8 cellular contexts compared by ENCODE assay signal in genomic region chr2:131527131-131528001, GRCh38. TPM values are rescaled to one million over a fixed set of nuclear protein-coding genes. Genes with fewer than 3 reads are reported as not detected.
DNase-seq lines count a peak whose midpoint lies in the region; ATAC-seq, FAIRE-seq and TF ChIP-seq lines count a peak whose summit lies in the region.
"Not testable (repeated sequence)": the region's sequence is repeated elsewhere in the genome, so short reads cannot be mapped to it uniquely, and the experiment has no call there.

CCDC74A (plus strand) TSS chr2:131527888; CDS start chr2:131527971, 83 bp downstream.

- DNase-seq in DMS114 treated with DMSO at 0.1 percent for 48 hours (lab: John Stamatoyannopoulos, UW; ENCODE audit: unreplicated experiment) (peak; percentile 0), PC-3 (peak; percentile 58), mucosa of gallbladder (ENCODE audit: low spot score) (peak; percentile 77)
- peak; percentile 88 for DNase-seq in activated CD8-positive, alpha-beta memory T cell treated with anti-CD3 and anti-CD28 coated beads, Interleukin-2, amount 50 U/mL, for 48 hours
- DNase-seq in endothelial cell of umbilical vein (ENCODE audit: low read depth, low spot score), result not testable (repeated sequence)
- DNase-seq in stimulated activated CD8-positive, alpha-beta memory T cell treated with anti-CD3 and anti-CD28 coated beads, Interleukin-15, amount 100 ng/mL, for 48 hours (ENCODE audit: low read depth in 2 of 2), result peak; percentile 71 to 80

- H3K4me2 ChIP-seq in PC-3 (ENCODE audit: low read length) (peak within 1 kb of the TSS; percentile 70), endothelial cell of umbilical vein (ENCODE audit: insufficient read depth, low read length) (peak within 1 kb of the TSS; percentile 42)

- 36% methylated on average over 36 of the region's 47 CpGs for WGBS in HUES64

- not testable (repeated sequence) for H3K79me2 ChIP-seq in PC-3 (ENCODE audit: low read length); endothelial cell of umbilical vein (ENCODE audit: control insufficient read depth, insufficient read depth, low read length)

- H3K36me3 ChIP-seq in HUES64 (ENCODE audit: insufficient read depth, low read length); PC-3 (ENCODE audit: low read depth, low read length); endothelial cell of umbilical vein (ENCODE audit: control insufficient read depth in 2 of 2, extremely low read depth in 1 of 2, insufficient read depth in 2 of 2, low read length in 2 of 2): not testable (repeated sequence)

- FAIRE-seq in endothelial cell of umbilical vein (lab: Jason Lieb, UNC), result peak; percentile 93

- H3K4me1 ChIP-seq in HUES64 (ENCODE audit: insufficient read depth, low read length); PC-3 (ENCODE audit: insufficient read depth, low read length); endothelial cell of umbilical vein (ENCODE audit: control insufficient read depth, extremely low read depth, insufficient read depth, low read length): not testable (repeated sequence)

- H2AFZ ChIP-seq in PC-3 (ENCODE audit: low read length), result peak within 1 kb of the TSS; percentile 87
- H2AFZ ChIP-seq in endothelial cell of umbilical vein (ENCODE audit: low read depth, low read length), result peak within 1 kb of the TSS; percentile 90

- H3K27ac ChIP-seq in HUES64 (ENCODE audit: low read depth, low read length); PC-3 (ENCODE audit: low read length); endothelial cell of umbilical vein (ENCODE audit: insufficient read depth, low read depth, low read length): not testable (repeated sequence)

- H3F3A ChIP-seq in PC-3 (ENCODE audit: low read length, unreplicated experiment), result not testable (repeated sequence)

- not testable (repeated sequence) for H3K9me3 ChIP-seq in HUES64 (ENCODE audit: insufficient read depth, low read depth, low read length); PC-3 (ENCODE audit: low read length); endothelial cell of umbilical vein (replicated peaks; ENCODE audit: control insufficient read depth, insufficient read depth, low read length)

- ATAC-seq in GM21786 (IDR thresholded peaks at IDR 0.05; ENCODE audit: unreplicated experiment) (peak; percentile 76), PC-3 (peak; percentile 86)

- H3K9me2 ChIP-seq in PC-3 (replicated peaks; ENCODE audit: low read length), result not testable (repeated sequence)

- BruUV-seq in PC-3 (replicated peaks; lab: Mats Ljungman, UMichigan); endothelial cell of umbilical vein (replicated peaks; lab: Mats Ljungman, UMichigan): not testable (repeated sequence)

- intact Hi-C loops in PC-3 (cut with micrococcal nuclease), result loop anchor here (5.0 kb wide), 1 partner anchor 35 kb away; the partner anchor contains the start of gene MZT2A
- intact Hi-C loops in endothelial cell of umbilical vein (cut with micrococcal nuclease), result loop anchor here (5.0 kb wide), 1 partner anchor 35 kb away; the partner anchor contains the start of gene MZT2A

- dilution Hi-C loops in endothelial cell of umbilical vein (cut with MboI; ENCODE audit: extremely low pct_ligation_motif_present, low sequenced_read_pairs), result not testable (repeated sequence)

- not testable (repeated sequence) for H3K9me1 ChIP-seq in endothelial cell of umbilical vein (replicated peaks; ENCODE audit: control insufficient read depth, extremely low read depth, insufficient read depth, low read length)

- not testable (repeated sequence) for TF ChIP-seq POLR2A in endothelial cell of umbilical vein (IDR thresholded peaks at IDR 0.05; ENCODE audit: low read depth, low read length)

- not testable (repeated sequence) for TF ChIP-seq CTCF in PC-3 (conservative IDR thresholded peaks at IDR 0.05; ENCODE audit: low read depth, low read length); endothelial cell of umbilical vein (IDR thresholded peaks at IDR 0.05; ENCODE audit: extremely low read depth in 1 of 2, insufficient read depth in 1 of 2, low read depth in 1 of 2, low read length in 2 of 2)

- peak within 1 kb of the TSS; percentile 36; the same call in 1 of the 2 replicates for H3K9ac ChIP-seq in HUES64 (ENCODE audit: low read depth, low read length)
- not testable (repeated sequence) for H3K9ac ChIP-seq in PC-3 (ENCODE audit: low read length); endothelial cell of umbilical vein (replicated peaks; ENCODE audit: extremely low read depth, insufficient read depth, low read length)

- H4K20me1 ChIP-seq in PC-3 (ENCODE audit: low read length); endothelial cell of umbilical vein (replicated peaks; ENCODE audit: control insufficient read depth, extremely low read depth, insufficient read depth, low read length): not testable (repeated sequence)

- POLR2A ChIA-PET in PC-3 (lab: Charles Lee; ENCODE audit: unreplicated experiment); endothelial cell of umbilical vein (lab: Charles Lee): not testable (repeated sequence)

- H3K27me3 ChIP-seq in HUES64 (ENCODE audit: insufficient read depth, low read length); PC-3 (ENCODE audit: low read length); endothelial cell of umbilical vein (ENCODE audit: control insufficient read depth in 2 of 2, insufficient read depth in 2 of 2, low read length in 2 of 2): not testable (repeated sequence)

- peak within 1 kb of the TSS; percentile 50 for H3K4me3 ChIP-seq in HUES64 (ENCODE audit: low read length)
- H3K4me3 ChIP-seq in PC-3 (ENCODE audit: low read length), result peak within 1 kb of the TSS; percentile 53; the same call in 1 of the 2 replicates
- peak within 1 kb of the TSS; percentile 25 to 40 (median 37) for H3K4me3 ChIP-seq in endothelial cell of umbilical vein (replicated peaks in 1 of 3; ENCODE audit: insufficient read depth in 1 of 3, low read depth in 1 of 3, low read length in 3 of 3)

- CTCF ChIA-PET in PC-3 (lab: Charles Lee), result not testable (repeated sequence)
- CTCF ChIA-PET in endothelial cell of umbilical vein (lab: Charles Lee), result interaction anchor here (1.0 kb wide), 1 partner anchor 34 kb away, joined by 3 read pairs; no protein-coding TSS in a partner anchor

RNA-seq across cellular contexts. Expression of gene CCDC74A, which starts in this region (rescaled TPM):
- 17.6 TPM for polyA plus RNA-seq in HUES64 (2013, experiment 1 of 2)
- 19.5 TPM for polyA plus RNA-seq in HUES64 (2013, experiment 2 of 2)
- 6.5 and 13.7 TPM in 2 replicates for total RNA-seq in PC-3 (2014; rRNA removed)
- total RNA-seq in endothelial cell of umbilical vein, result 6.8 and 7.0 TPM in 2 replicates
- 11.7 and 13.6 TPM in 2 replicates for polyA plus RNA-seq in endothelial cell of umbilical vein
- polyA plus RNA-seq in endothelial cell of umbilical vein (2011; cell fraction: cytosol; rRNA removed), result 7.5 and 10.2 TPM in 2 replicates
- 46.8 and 56.5 TPM in 2 replicates for polyA plus RNA-seq in endothelial cell of umbilical vein (2011; cell fraction: nucleus; rRNA removed)
- polyA plus RNA-seq in endothelial cell of umbilical vein (2012), result 2.4 and 3.5 TPM in 2 replicates
- 4.3 and 5.9 TPM in 2 replicates for polyA minus RNA-seq in endothelial cell of umbilical vein
- polyA minus RNA-seq in endothelial cell of umbilical vein (2011; cell fraction: cytosol; rRNA and poly(A)+ RNA removed), result not detected
- 6.1 and 11.1 TPM in 2 replicates for polyA minus RNA-seq in endothelial cell of umbilical vein (2011; cell fraction: nucleus; rRNA and poly(A)+ RNA removed)
- 11.5 TPM for total RNA-seq in mucosa of gallbladder
